Comparison of ENCODE assay signal across 9 cellular contexts in the genomic region with DNA sequence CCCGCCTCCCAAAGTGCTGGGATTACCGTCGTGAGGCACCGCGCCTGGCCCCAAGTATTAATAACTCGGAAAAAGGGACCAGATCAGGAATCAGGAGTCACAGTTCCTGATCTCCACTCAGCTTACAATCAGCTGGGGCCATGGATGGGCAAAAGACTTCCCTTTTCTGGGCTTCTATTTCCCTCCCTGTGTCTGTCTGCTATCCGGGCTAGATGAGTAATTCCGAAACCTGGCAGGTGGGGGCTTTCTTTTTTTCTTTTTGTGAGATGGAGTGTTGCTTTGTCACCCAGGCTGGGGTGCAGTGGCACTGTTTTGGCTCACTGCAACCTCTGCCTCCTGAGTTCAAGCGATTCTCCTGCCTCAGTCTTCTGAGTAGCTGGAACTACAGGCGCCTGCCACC. TPM values are rescaled to one million over a fixed set of nuclear protein-coding genes. Genes with fewer than 3 reads are reported as not detected.
DNase-seq lines count a peak whose midpoint lies in the region; ATAC-seq and TF ChIP-seq lines count a peak whose summit lies in the region.
"Had no signal": no experiment of that assay in that cellular context is flagged by ENCODE, and none has a peak within 500 bp of the region (broad histone marks: within the 10 kb centered on the region; RNA-seq: fewer than 3 reads in every experiment).

No MANE protein-coding gene starts in this region.

- CTCF ChIA-PET in activated CD8-positive, alpha-beta T cell treated with anti-CD3 and anti-CD28 coated beads, Interleukin-2, amount 10 ng/mL, durations not matched to agents 7 days and 5 days (lab: Charles Lee) = interaction anchor here (1.2 to 3.4 kb wide), 4 partner anchors 9 to 1151 kb away, joined by 3 to 29 read pairs (median 15); no protein-coding TSS in a partner anchor
- CTCF ChIA-PET in PC-9 (lab: Charles Lee) = no interaction called here

- BruUV-seq in PC-9 (replicated peaks; lab: Mats Ljungman, UMichigan) = no TSS peak

- peaks cover 62% of the 10 kb centered on the region for H3F3A ChIP-seq in PC-9 (ENCODE audit: insufficient read depth, low read depth)

- H3K27ac Mint-ChIP-seq in activated CD8-positive, alpha-beta T cell treated with anti-CD3 and anti-CD28 coated beads, Interleukin-2, amount 10 ng/mL, durations not matched to agents 7 days and 5 days = no peak overlapping the region

- H3K27ac ChIP-seq in left ventricle myocardium inferior (replicated peaks) (no peak overlapping the region), PC-9 (no peak overlapping the region)

- no peaks in the 10 kb centered on the region for H3K27me3 Mint-ChIP-seq in activated CD8-positive, alpha-beta T cell treated with anti-CD3 and anti-CD28 coated beads, Interleukin-2, amount 10 ng/mL, durations not matched to agents 7 days and 5 days (ENCODE audit: low read depth)

- peaks cover 30% of the 10 kb centered on the region for H3K4me1 ChIP-seq in left ventricle myocardium inferior
- no peaks in the 10 kb centered on the region for H3K4me1 ChIP-seq in PC-9 (replicated peaks; ENCODE audit: insufficient read depth)

- DNase-seq in GM20000 (ENCODE audit: low spot score) = peak; percentile 63
- peak; percentile 31 for DNase-seq in activated CD8-positive, alpha-beta T cell treated with anti-CD3 and anti-CD28 coated beads, Interleukin-2, amount 10 ng/mL, durations not matched to agents 7 days and 5 days
- DNase-seq in left ventricle myocardium inferior = no peak
- DNase-seq in PC-9 = no peak
- no peak for DNase-seq in NCI-H1417 treated with DMSO at 0.1 percent for 48 hours (lab: John Stamatoyannopoulos, UW)
- DNase-seq in cerebellar cortex (ENCODE audit: low spot score) = no peak
- DNase-seq: activated CD8-positive, alpha-beta memory T cell treated with anti-CD3 and anti-CD28 coated beads for 24 hours had no signal

- no peaks in the 10 kb centered on the region for H3K9me2 ChIP-seq in PC-9 (ENCODE audit: insufficient read depth)

- H3K4me3 ChIP-seq in left ventricle myocardium inferior (no peak overlapping the region), PC-9 (no peak overlapping the region)

- peaks cover 46% of the 10 kb centered on the region for H3K4me1 Mint-ChIP-seq in activated CD8-positive, alpha-beta T cell treated with anti-CD3 and anti-CD28 coated beads, Interleukin-2, amount 10 ng/mL, durations not matched to agents 7 days and 5 days (ENCODE audit: low read depth)

- H3K9me3 ChIP-seq in left ventricle myocardium inferior (replicated peaks) (no peaks in the 10 kb centered on the region), PC-9 (ENCODE audit: insufficient read depth, low read depth) (no peaks in the 10 kb centered on the region)

- H3K79me2 ChIP-seq in PC-9 (ENCODE audit: low read depth) = peaks cover 6% of the 10 kb centered on the region; the same call in 1 of the 2 replicates

- peaks cover 31% of the 10 kb centered on the region for H3K36me3 Mint-ChIP-seq in activated CD8-positive, alpha-beta T cell treated with anti-CD3 and anti-CD28 coated beads, Interleukin-2, amount 10 ng/mL, durations not matched to agents 7 days and 5 days (ENCODE audit: low read depth)

- H3K36me3 ChIP-seq in left ventricle myocardium inferior (peaks cover 17% of the 10 kb centered on the region), PC-9 (ENCODE audit: low read depth) (peaks cover 17% of the 10 kb centered on the region)

- H4K20me1 ChIP-seq in PC-9 (ENCODE audit: insufficient read depth) = peaks cover 49% of the 10 kb centered on the region

- intact Hi-C loops in left ventricle myocardium inferior (cut with micrococcal nuclease) = loop anchor here (10.0 kb wide), 1 partner anchor 1150 kb away; no protein-coding TSS in a partner anchor
- intact Hi-C loops in PC-9 (cut with micrococcal nuclease; ENCODE audit: unreplicated experiment) = loop anchor here (5.0 to 10.0 kb wide), 3 partner anchors 257 to 922 kb away; no protein-coding TSS in a partner anchor

- no peak overlapping the region for H3K4me3 Mint-ChIP-seq in activated CD8-positive, alpha-beta T cell treated with anti-CD3 and anti-CD28 coated beads, Interleukin-2, amount 10 ng/mL, durations not matched to agents 7 days and 5 days

- POLR2A ChIA-PET in activated CD8-positive, alpha-beta T cell treated with anti-CD3 and anti-CD28 coated beads, Interleukin-2, amount 10 ng/mL, durations not matched to agents 7 days and 5 days (lab: Charles Lee) = no interaction called here
- POLR2A ChIA-PET in PC-9 (lab: Charles Lee; ENCODE audit: unreplicated experiment) = no interaction called here

- H3K27me3 ChIP-seq in left ventricle myocardium inferior (ENCODE audit: low read depth) = no peaks in the 10 kb centered on the region
- H3K27me3 ChIP-seq in PC-9 (ENCODE audit: insufficient read depth, low read depth) = no peaks in the 10 kb centered on the region

- H2AFZ ChIP-seq in PC-9 = no peak overlapping the region

- no peaks in the 10 kb centered on the region for H3K9me3 Mint-ChIP-seq in activated CD8-positive, alpha-beta T cell treated with anti-CD3 and anti-CD28 coated beads, Interleukin-2, amount 10 ng/mL, durations not matched to agents 7 days and 5 days (ENCODE audit: insufficient read depth)

- peak; percentile 72 for ATAC-seq in GM18499 (IDR thresholded peaks at IDR 0.05; ENCODE audit: insufficient read depth, unreplicated experiment)
- ATAC-seq in HG03175 (IDR thresholded peaks at IDR 0.05; ENCODE audit: unreplicated experiment) = peak; percentile 69
- ATAC-seq in activated CD8-positive, alpha-beta T cell treated with anti-CD3 and anti-CD28 coated beads, Interleukin-2, amount 10 ng/mL, durations not matched to agents 7 days and 5 days = no peak

- no peak for TF ChIP-seq CTCF in GM20000 (IDR thresholded peaks at IDR 0.05; ENCODE audit: extremely low read depth, missing control alignments)
- TF ChIP-seq CTCF in left ventricle myocardium inferior (IDR thresholded peaks at IDR 0.05; ENCODE audit: borderline replicate concordance) = no peak
- no peak for TF ChIP-seq CTCF in PC-9 (conservative IDR thresholded peaks at IDR 0.05)

- H3K4me2 ChIP-seq in PC-9 = no peak overlapping the region

RNA-seq across cellular contexts. Expression of gene RPS24, which starts 11.6 kb away (rescaled TPM):
- total RNA-seq in activated CD8-positive, alpha-beta T cell treated with anti-CD3 and anti-CD28 coated beads, Interleukin-2, amount 10 ng/mL, durations not matched to agents 7 days and 5 days = 1,000 to 10,000 TPM; 1,446 to 1,455 TPM
- total RNA-seq in left ventricle myocardium inferior = 829 TPM
- total RNA-seq in PC-9 (2021) = 1,719 and 2,068 TPM in 2 replicates

RNA-seq across cellular contexts. Expression of gene POLR3A, which starts 15.9 kb away (rescaled TPM):
- 10 to 100 TPM; 17.0 to 18.5 TPM for total RNA-seq in activated CD8-positive, alpha-beta T cell treated with anti-CD3 and anti-CD28 coated beads, Interleukin-2, amount 10 ng/mL, durations not matched to agents 7 days and 5 days
- total RNA-seq in left ventricle myocardium inferior (8.2 TPM), PC-9 (2021) (13.1 and 14.9 TPM in 2 replicates)

Comparison
In these comparisons a context has a peak if more than half of its experiments do, and no peak if none do; other contexts are left out.
1. DNase-seq: peak in GM20000 (single experiment) and activated CD8-positive, alpha-beta T cell treated with anti-CD3 and anti-CD28 coated beads, Interleukin-2, amount 10 ng/mL, durations not matched to agents 7 days and 5 days (single experiment); none in left ventricle myocardium inferior (single experiment), PC-9 (0 of 2), NCI-H1417 treated with DMSO at 0.1 percent for 48 hours (single experiment) and cerebellar cortex (single experiment).